Comparison of ENCODE assay signal across 8 cellular contexts in genomic region chr14:99683619-99684355, GRCh38. TPM values are rescaled to one million over a fixed set of nuclear protein-coding genes. Genes with fewer than 3 reads are reported as not detected.
DNase-seq lines count a peak whose midpoint lies in the region; ATAC-seq and TF ChIP-seq lines count a peak whose summit lies in the region.

CYP46A1 (plus strand) TSS chr14:99684298; CDS start chr14:99684418, 120 bp downstream.

- no peaks in the 10 kb centered on the region for H3K36me3 ChIP-seq in OCI-LY1 (ENCODE audit: insufficient read depth, low read length)

- H4K20me1 ChIP-seq in OCI-LY1 (ENCODE audit: insufficient read depth, low read length): no peaks in the 10 kb centered on the region

- peak; percentile 88 for ATAC-seq in GM21526 (IDR thresholded peaks at IDR 0.05; ENCODE audit: low FRiP score, unreplicated experiment)

- H3F3A ChIP-seq in OCI-LY1 (ENCODE audit: insufficient read depth, low read length): no peaks in the 10 kb centered on the region

- H3K4me1 ChIP-seq in OCI-LY1 (ENCODE audit: insufficient read depth, low read length, severe bottlenecking) (peaks cover 13% of the 10 kb centered on the region), mononuclear cell (ENCODE audit: insufficient read depth, low read length) (peaks cover 16% of the 10 kb centered on the region)

- H3K4me3 ChIP-seq in OCI-LY1 (ENCODE audit: low read depth, low read length, poor library complexity, severe bottlenecking) (peak within 1 kb of the TSS; percentile 81), mononuclear cell (ENCODE audit: low read length) (peak within 1 kb of the TSS; percentile 71)

- no peaks in the 10 kb centered on the region for H3K9me2 ChIP-seq in OCI-LY1 (ENCODE audit: low read depth, low read length)

- TF ChIP-seq CTCF in OCI-LY1 (IDR thresholded peaks at IDR 0.05; ENCODE audit: low read length): no peak

- no peaks in the 10 kb centered on the region for H3K79me2 ChIP-seq in OCI-LY1 (ENCODE audit: insufficient read depth, low read length)

- H3K27ac ChIP-seq in OCI-LY1 (ENCODE audit: low read depth, low read length, poor library complexity, severe bottlenecking): no peak within 1 kb of the TSS

- H2AFZ ChIP-seq in OCI-LY1 (ENCODE audit: low read length): peak within 1 kb of the TSS; percentile 94

- no peaks in the 10 kb centered on the region for H3K9me3 ChIP-seq in OCI-LY1 (ENCODE audit: low read length)
- H3K9me3 ChIP-seq in mononuclear cell (ENCODE audit: low read depth, low read length): no peaks in the 10 kb centered on the region

- H3K4me2 ChIP-seq in OCI-LY1 (ENCODE audit: low read length): peak within 1 kb of the TSS; percentile 86

- peak; percentile 100 for DNase-seq in DMS 273 (lab: John Stamatoyannopoulos, UW; ENCODE audit: unreplicated experiment)
- peak; percentile 98 for DNase-seq in HuH-7 (ENCODE audit: low spot score)
- DNase-seq in activated T-cell treated with anti-CD3 and anti-CD28 coated beads for 1 hour (ENCODE audit: low read depth): peak; percentile 99
- DNase-seq in epidermal melanocyte (ENCODE audit: insufficient read length, low spot score): peak; percentile 98
- DNase-seq in stimulated activated CD8-positive, alpha-beta memory T cell treated with anti-CD3 and anti-CD28 coated beads, Interleukin-2, amount 100 ng/mL, for 48 hours (ENCODE audit: low read depth in 2 of 2): peak; percentile 98 to 99

- H3K27me3 ChIP-seq in OCI-LY1 (ENCODE audit: insufficient read depth, low read length) (no peaks in the 10 kb centered on the region), mononuclear cell (ENCODE audit: insufficient read depth, low read length) (peaks cover 2% of the 10 kb centered on the region)

- peak within 1 kb of the TSS; percentile 78 for H3K9ac ChIP-seq in OCI-LY1 (ENCODE audit: low read length)

RNA-seq across cellular contexts. Expression of gene CYP46A1, which starts in this region (rescaled TPM):
- total RNA-seq in mononuclear cell: 0.10 TPM
